1 cellular context compared by ENCODE assay signal in the genomic region with DNA sequence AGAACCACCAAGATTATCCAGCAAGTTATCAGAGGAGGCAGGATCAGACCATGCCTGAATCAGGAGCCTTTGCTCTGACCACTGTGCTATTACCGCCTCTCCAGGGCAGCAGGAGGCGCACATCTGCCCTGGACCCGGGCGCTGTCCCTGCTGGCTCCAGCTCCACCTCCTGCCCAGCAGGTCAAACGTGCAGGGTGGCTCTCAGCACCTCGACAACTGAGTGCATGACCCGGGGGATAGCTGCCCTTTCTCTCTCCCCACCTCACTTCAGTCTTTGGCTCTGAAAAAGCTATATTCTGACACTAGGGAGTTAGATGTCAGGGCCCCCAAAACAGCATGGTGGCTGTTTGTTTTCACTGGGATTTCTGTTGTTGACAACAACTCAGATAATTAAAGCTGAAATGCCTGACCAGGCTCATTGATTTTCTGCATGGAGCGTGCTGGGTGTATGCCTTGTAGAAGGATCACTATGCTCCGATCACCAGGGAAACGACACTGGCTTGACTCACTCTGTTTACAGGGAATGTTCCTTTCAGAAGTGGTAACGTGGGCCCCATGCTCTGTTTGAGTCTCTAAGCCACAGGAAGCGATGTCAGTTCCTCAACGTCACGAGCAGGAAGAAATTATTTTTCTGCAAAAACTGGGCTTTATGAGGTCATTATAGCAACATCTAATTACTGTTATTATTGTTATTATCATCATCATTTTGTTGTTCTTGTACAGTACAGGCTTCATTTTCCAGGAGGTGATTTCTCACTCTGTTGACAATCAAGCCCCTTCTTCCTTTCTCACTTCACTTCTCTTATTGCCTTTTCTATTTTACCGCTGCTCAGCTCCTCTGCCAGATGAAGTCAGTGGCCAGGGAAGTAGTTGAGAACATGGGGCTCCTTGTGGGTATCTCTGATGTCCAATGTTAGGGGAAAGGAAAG.
TF ChIP-seq lines count a peak whose summit lies in the region.

No MANE protein-coding gene starts in this region.

TF ChIP-seq in HepG2, 621 proteins besides CTCF, POLR2A, EP300 and RAD21 (continued from another document):
- TF ChIP-seq, protein P1, sequence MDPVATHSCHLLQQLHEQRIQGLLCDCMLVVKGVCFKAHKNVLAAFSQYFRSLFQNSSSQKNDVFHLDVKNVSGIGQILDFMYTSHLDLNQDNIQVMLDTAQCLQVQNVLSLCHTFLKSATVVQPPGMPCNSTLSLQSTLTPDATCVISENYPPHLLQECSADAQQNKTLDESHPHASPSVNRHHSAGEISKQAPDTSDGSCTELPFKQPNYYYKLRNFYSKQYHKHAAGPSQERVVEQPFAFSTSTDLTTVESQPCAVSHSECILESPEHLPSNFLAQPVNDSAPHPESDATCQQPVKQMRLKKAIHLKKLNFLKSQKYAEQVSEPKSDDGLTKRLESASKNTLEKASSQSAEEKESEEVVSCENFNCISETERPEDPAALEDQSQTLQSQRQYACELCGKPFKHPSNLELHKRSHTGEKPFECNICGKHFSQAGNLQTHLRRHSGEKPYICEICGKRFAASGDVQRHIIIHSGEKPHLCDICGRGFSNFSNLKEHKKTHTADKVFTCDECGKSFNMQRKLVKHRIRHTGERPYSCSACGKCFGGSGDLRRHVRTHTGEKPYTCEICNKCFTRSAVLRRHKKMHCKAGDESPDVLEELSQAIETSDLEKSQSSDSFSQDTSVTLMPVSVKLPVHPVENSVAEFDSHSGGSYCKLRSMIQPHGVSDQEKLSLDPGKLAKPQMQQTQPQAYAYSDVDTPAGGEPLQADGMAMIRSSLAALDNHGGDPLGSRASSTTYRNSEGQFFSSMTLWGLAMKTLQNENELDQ (CRISPR knock-in tag; IDR thresholded peaks at IDR 0.05; ENCODE audit: borderline replicate concordance) = no peak
- TF ChIP-seq KLF15 (CRISPR knock-in tag; IDR thresholded peaks at IDR 0.05; ENCODE audit: borderline replicate concordance) (no peak), EZH2 (conservative IDR thresholded peaks at IDR 0.05; ENCODE audit: low read depth, low read length) (no peak), SSRP1 (CRISPR knock-in tag; IDR thresholded peaks at IDR 0.05) (0 out of 2 replicates have a peak, but pooled peaks have one; percentile 69), ZNF335 (CRISPR knock-in tag; IDR thresholded peaks at IDR 0.05) (no peak; the same call in 1 of the 2 replicates), ZC3H13 (CRISPR knock-in tag; IDR thresholded peaks at IDR 0.05) (peak; percentile 69; the same call in 1 of the 2 replicates), HNF4G (IDR thresholded peaks at IDR 0.05; ENCODE audit: borderline replicate concordance, low read depth, low read length) (no peak), HNF4G (CRISPR knock-in tag; IDR thresholded peaks at IDR 0.05; ENCODE audit: borderline replicate concordance, low read depth) (no peak), DMAP1 (CRISPR knock-in tag; IDR thresholded peaks at IDR 0.05) (no peak), ZNF674 (CRISPR knock-in tag; IDR thresholded peaks at IDR 0.05; ENCODE audit: low read depth) (no peak), NFE2 (CRISPR knock-in tag; IDR thresholded peaks at IDR 0.05) (no peak), FLYWCH1 (CRISPR knock-in tag; IDR thresholded peaks at IDR 0.05) (no peak), ATF7 (IDR thresholded peaks at IDR 0.05) (no peak), ATF7 (CRISPR knock-in tag; IDR thresholded peaks at IDR 0.05) (no peak), MED13 (CRISPR knock-in tag; IDR thresholded peaks at IDR 0.05) (no peak), AKAP8 (CRISPR knock-in tag; IDR thresholded peaks at IDR 0.05) (peak; percentile 64; the same call in 1 of the 2 replicates), KLF6 (CRISPR knock-in tag; IDR thresholded peaks at IDR 0.05) (no peak), ZNF446 (CRISPR knock-in tag; IDR thresholded peaks at IDR 0.05) (no peak), MIER2 (CRISPR knock-in tag; IDR thresholded peaks at IDR 0.05) (peak; percentile 67), ZSCAN31 (CRISPR knock-in tag; IDR thresholded peaks at IDR 0.05; ENCODE audit: low read depth) (peak; percentile 92; the same call in 1 of the 2 replicates), SETDB1 (CRISPR knock-in tag; IDR thresholded peaks at IDR 0.05; ENCODE audit: borderline replicate concordance) (no peak), HDAC6 (IDR thresholded peaks at IDR 0.05; ENCODE audit: low read depth, low read length) (no peak), TCF7L2 (IDR thresholded peaks at IDR 0.05; ENCODE audit: low read depth, low read length) (no peak), ZNF746 (CRISPR knock-in tag; IDR thresholded peaks at IDR 0.05) (no peak), SP140L (CRISPR knock-in tag; IDR thresholded peaks at IDR 0.05; ENCODE audit: borderline replicate concordance) (no peak), RFX1 (IDR thresholded peaks at IDR 0.05) (peak; percentile 61; the same call in 1 of the 2 replicates), ZNF546 (CRISPR knock-in tag; conservative IDR thresholded peaks at IDR 0.05) (no peak), ZNF780A (CRISPR knock-in tag; IDR thresholded peaks at IDR 0.05) (peak; percentile 50; the same call in 1 of the 2 replicates), ZNF530 (CRISPR knock-in tag; IDR thresholded peaks at IDR 0.05; ENCODE audit: low read depth) (no peak)
- TF ChIP-seq, protein P2, sequence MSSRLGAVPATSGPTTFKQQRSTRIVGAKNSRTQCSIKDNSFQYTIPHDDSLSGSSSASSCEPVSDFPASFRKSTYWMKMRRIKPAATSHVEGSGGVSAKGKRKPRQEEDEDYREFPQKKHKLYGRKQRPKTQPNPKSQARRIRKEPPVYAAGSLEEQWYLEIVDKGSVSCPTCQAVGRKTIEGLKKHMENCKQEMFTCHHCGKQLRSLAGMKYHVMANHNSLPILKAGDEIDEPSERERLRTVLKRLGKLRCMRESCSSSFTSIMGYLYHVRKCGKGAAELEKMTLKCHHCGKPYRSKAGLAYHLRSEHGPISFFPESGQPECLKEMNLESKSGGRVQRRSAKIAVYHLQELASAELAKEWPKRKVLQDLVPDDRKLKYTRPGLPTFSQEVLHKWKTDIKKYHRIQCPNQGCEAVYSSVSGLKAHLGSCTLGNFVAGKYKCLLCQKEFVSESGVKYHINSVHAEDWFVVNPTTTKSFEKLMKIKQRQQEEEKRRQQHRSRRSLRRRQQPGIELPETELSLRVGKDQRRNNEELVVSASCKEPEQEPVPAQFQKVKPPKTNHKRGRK (CRISPR knock-in tag; IDR thresholded peaks at IDR 0.05) = no peak
- TF ChIP-seq, protein P3, sequence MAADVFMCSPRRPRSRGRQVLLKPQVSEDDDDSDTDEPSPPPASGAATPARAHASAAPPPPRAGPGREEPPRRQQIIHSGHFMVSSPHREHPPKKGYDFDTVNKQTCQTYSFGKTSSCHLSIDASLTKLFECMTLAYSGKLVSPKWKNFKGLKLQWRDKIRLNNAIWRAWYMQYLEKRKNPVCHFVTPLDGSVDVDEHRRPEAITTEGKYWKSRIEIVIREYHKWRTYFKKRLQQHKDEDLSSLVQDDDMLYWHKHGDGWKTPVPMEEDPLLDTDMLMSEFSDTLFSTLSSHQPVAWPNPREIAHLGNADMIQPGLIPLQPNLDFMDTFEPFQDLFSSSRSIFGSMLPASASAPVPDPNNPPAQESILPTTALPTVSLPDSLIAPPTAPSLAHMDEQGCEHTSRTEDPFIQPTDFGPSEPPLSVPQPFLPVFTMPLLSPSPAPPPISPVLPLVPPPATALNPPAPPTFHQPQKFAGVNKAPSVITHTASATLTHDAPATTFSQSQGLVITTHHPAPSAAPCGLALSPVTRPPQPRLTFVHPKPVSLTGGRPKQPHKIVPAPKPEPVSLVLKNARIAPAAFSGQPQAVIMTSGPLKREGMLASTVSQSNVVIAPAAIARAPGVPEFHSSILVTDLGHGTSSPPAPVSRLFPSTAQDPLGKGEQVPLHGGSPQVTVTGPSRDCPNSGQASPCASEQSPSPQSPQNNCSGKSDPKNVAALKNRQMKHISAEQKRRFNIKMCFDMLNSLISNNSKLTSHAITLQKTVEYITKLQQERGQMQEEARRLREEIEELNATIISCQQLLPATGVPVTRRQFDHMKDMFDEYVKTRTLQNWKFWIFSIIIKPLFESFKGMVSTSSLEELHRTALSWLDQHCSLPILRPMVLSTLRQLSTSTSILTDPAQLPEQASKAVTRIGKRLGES (CRISPR knock-in tag; IDR thresholded peaks at IDR 0.05; ENCODE audit: borderline replicate concordance) = no peak
- TF ChIP-seq, protein P4, sequence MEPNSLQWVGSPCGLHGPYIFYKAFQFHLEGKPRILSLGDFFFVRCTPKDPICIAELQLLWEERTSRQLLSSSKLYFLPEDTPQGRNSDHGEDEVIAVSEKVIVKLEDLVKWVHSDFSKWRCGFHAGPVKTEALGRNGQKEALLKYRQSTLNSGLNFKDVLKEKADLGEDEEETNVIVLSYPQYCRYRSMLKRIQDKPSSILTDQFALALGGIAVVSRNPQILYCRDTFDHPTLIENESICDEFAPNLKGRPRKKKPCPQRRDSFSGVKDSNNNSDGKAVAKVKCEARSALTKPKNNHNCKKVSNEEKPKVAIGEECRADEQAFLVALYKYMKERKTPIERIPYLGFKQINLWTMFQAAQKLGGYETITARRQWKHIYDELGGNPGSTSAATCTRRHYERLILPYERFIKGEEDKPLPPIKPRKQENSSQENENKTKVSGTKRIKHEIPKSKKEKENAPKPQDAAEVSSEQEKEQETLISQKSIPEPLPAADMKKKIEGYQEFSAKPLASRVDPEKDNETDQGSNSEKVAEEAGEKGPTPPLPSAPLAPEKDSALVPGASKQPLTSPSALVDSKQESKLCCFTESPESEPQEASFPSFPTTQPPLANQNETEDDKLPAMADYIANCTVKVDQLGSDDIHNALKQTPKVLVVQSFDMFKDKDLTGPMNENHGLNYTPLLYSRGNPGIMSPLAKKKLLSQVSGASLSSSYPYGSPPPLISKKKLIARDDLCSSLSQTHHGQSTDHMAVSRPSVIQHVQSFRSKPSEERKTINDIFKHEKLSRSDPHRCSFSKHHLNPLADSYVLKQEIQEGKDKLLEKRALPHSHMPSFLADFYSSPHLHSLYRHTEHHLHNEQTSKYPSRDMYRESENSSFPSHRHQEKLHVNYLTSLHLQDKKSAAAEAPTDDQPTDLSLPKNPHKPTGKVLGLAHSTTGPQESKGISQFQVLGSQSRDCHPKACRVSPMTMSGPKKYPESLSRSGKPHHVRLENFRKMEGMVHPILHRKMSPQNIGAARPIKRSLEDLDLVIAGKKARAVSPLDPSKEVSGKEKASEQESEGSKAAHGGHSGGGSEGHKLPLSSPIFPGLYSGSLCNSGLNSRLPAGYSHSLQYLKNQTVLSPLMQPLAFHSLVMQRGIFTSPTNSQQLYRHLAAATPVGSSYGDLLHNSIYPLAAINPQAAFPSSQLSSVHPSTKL (CRISPR knock-in tag; IDR thresholded peaks at IDR 0.05) = peak; percentile 83
- TF ChIP-seq, protein P5, sequence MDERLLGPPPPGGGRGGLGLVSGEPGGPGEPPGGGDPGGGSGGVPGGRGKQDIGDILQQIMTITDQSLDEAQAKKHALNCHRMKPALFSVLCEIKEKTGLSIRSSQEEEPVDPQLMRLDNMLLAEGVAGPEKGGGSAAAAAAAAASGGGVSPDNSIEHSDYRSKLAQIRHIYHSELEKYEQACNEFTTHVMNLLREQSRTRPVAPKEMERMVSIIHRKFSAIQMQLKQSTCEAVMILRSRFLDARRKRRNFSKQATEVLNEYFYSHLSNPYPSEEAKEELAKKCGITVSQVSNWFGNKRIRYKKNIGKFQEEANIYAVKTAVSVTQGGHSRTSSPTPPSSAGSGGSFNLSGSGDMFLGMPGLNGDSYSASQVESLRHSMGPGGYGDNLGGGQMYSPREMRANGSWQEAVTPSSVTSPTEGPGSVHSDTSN (CRISPR knock-in tag; IDR thresholded peaks at IDR 0.05) = 0 out of 2 replicates have a peak, but pooled peaks have one; percentile 19
- TF ChIP-seq, protein P6, sequence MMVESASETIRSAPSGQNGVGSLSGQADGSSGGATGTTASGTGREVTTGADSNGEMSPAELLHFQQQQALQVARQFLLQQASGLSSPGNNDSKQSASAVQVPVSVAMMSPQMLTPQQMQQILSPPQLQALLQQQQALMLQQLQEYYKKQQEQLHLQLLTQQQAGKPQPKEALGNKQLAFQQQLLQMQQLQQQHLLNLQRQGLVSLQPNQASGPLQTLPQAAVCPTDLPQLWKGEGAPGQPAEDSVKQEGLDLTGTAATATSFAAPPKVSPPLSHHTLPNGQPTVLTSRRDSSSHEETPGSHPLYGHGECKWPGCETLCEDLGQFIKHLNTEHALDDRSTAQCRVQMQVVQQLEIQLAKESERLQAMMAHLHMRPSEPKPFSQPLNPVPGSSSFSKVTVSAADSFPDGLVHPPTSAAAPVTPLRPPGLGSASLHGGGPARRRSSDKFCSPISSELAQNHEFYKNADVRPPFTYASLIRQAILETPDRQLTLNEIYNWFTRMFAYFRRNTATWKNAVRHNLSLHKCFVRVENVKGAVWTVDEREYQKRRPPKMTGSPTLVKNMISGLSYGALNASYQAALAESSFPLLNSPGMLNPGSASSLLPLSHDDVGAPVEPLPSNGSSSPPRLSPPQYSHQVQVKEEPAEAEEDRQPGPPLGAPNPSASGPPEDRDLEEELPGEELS (CRISPR knock-in tag; IDR thresholded peaks at IDR 0.05) = peak; percentile 82
- TF ChIP-seq, protein P7, sequence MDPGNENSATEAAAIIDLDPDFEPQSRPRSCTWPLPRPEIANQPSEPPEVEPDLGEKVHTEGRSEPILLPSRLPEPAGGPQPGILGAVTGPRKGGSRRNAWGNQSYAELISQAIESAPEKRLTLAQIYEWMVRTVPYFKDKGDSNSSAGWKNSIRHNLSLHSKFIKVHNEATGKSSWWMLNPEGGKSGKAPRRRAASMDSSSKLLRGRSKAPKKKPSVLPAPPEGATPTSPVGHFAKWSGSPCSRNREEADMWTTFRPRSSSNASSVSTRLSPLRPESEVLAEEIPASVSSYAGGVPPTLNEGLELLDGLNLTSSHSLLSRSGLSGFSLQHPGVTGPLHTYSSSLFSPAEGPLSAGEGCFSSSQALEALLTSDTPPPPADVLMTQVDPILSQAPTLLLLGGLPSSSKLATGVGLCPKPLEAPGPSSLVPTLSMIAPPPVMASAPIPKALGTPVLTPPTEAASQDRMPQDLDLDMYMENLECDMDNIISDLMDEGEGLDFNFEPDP (CRISPR knock-in tag; conservative IDR thresholded peaks at IDR 0.05) = no peak
